ENCODE assay signal across 17 cellular contexts in genomic region chr13:20462921-20463320, GRCh38.
A peak's percentile ranks its signal among the peaks of the same experiment; 100 is the strongest.
DNase-seq lines count a peak whose midpoint lies in the region; ATAC-seq, FAIRE-seq and TF ChIP-seq lines count a peak whose summit lies in the region.
"Had no signal": no experiment of that assay in that cellular context is flagged by ENCODE, and none has a peak within 500 bp of the region (broad histone marks: within the 10 kb centered on the region; RNA-seq: fewer than 3 reads in every experiment).

No MANE protein-coding gene starts in this region.

- TF ChIP-seq POLR2A in K562 (conservative IDR thresholded peaks at IDR 0.05): no peak

- H4K20me1 ChIP-seq in K562 (replicated peaks; ENCODE audit: control insufficient read depth, insufficient read depth, low read length) (no peaks in the 10 kb centered on the region), neural progenitor cell (ENCODE audit: low read depth) (no peaks in the 10 kb centered on the region)

- H3K9ac ChIP-seq in K562 (ENCODE audit: insufficient read depth in 1 of 2, low read depth in 2 of 2, low read length in 2 of 2) (no peak overlapping the region), neural progenitor cell (no peak overlapping the region)

- H3K79me2 ChIP-seq in K562 (ENCODE audit: control insufficient read depth, insufficient read depth, low read length) (no peaks in the 10 kb centered on the region), neural progenitor cell (ENCODE audit: low read depth) (no peaks in the 10 kb centered on the region)

- H3K36me3 Mint-ChIP-seq in neural progenitor cell: no peaks in the 10 kb centered on the region

- H3K9me3 Mint-ChIP-seq in neural progenitor cell: no peaks in the 10 kb centered on the region
- H3K9me3 Mint-ChIP-seq: CD4-positive, alpha-beta memory T cell had no signal

- intact Hi-C loops in Panc1 (cut with micrococcal nuclease; ENCODE audit: unreplicated experiment): loop anchor here (10.0 kb wide), 1 partner anchor 48 kb away; no protein-coding TSS in a partner anchor
- intact Hi-C loops in K562 (cut with micrococcal nuclease): no loop called here
- intact Hi-C loops in left ventricle myocardium inferior (cut with micrococcal nuclease): no loop called here

- CTCF ChIA-PET in Panc1 (lab: Charles Lee): interaction anchor here (0.6 kb wide), 1 partner anchor 16 kb away, joined by 3 read pairs; no protein-coding TSS in a partner anchor
- CTCF ChIA-PET in K562 (lab: Yijun Ruan, JAX; ENCODE audit: low intra/inter-chr PET ratio): no interaction called here

- ATAC-seq in Panc1 (no peak), K562 (peak; percentile 48; the same call in 1 of the 3 replicates), GM21526 (IDR thresholded peaks at IDR 0.05; ENCODE audit: low FRiP score, unreplicated experiment) (no peak), GM21360 (IDR thresholded peaks at IDR 0.05; ENCODE audit: unreplicated experiment) (no peak), HG03095 (IDR thresholded peaks at IDR 0.05; ENCODE audit: unreplicated experiment) (no peak)
- ATAC-seq: A549 had no signal

- no peak for FAIRE-seq in K562 (lab: Jason Lieb, UNC)
- FAIRE-seq: A549, D721Med, GM12892, GM19239, H54 had no signal

- H3K27me3 ChIP-seq in Panc1 (ENCODE audit: control insufficient read depth, insufficient read depth, low read length) (no peaks in the 10 kb centered on the region), K562 (ENCODE audit: control insufficient read depth in 2 of 2, insufficient read depth in 2 of 2, low read length in 2 of 2) (no peaks in the 10 kb centered on the region), left ventricle myocardium inferior (ENCODE audit: low read depth) (no peaks in the 10 kb centered on the region), neural progenitor cell (no peaks in the 10 kb centered on the region)
- H3K27me3 ChIP-seq: BE2C had no signal

- in situ Hi-C loops in Panc1 (cut with HindIII; ENCODE audit: low pct_unique_long_range_greater_than_20kb, low sequenced_read_pairs) (no loop called here), K562 (cut with MboI) (no loop called here)

- H3K27ac ChIP-seq in Panc1 (ENCODE audit: low read length) (peak overlapping the region; percentile 34; the same call in 1 of the 2 replicates), K562 (ENCODE audit: extremely low read depth, low read depth, low read length) (no peak overlapping the region), left ventricle myocardium inferior (replicated peaks) (peak overlapping the region; percentile 83), neural progenitor cell (no peak overlapping the region)
- H3K27ac ChIP-seq: A549, C4-2B had no signal

- TF ChIP-seq CTCF in Panc1 (IDR thresholded peaks at IDR 0.05) (no peak), K562 (IDR thresholded peaks at IDR 0.05 in 2 of 3, conservative IDR thresholded peaks at IDR 0.05 in 1 of 3; ENCODE audit: insufficient read depth in 2 of 3, low read depth in 1 of 3, low read length in 3 of 3) (no peak), left ventricle myocardium inferior (IDR thresholded peaks at IDR 0.05; ENCODE audit: borderline replicate concordance) (no peak), neural progenitor cell (IDR thresholded peaks at IDR 0.05) (no peak)

- H3K4me1 Mint-ChIP-seq in neural progenitor cell: peaks cover 5% of the 10 kb centered on the region

- H3K4me1 ChIP-seq in Panc1 (ENCODE audit: control insufficient read depth, insufficient read depth, low read length) (peaks cover 16% of the 10 kb centered on the region), K562 (replicated peaks in 1 of 2; ENCODE audit: control insufficient read depth in 2 of 2, insufficient read depth in 2 of 2, low read length in 2 of 2) (no peaks in the 10 kb centered on the region; a peak in 1 of 5 replicates), left ventricle myocardium inferior (peaks cover 53% of the 10 kb centered on the region), neural progenitor cell (peaks cover 13% of the 10 kb centered on the region)
- H3K4me1 ChIP-seq: BE2C had no signal

- H3K9me3 ChIP-seq in Panc1 (ENCODE audit: control insufficient read depth, insufficient read depth, low read depth, low read length) (no peaks in the 10 kb centered on the region), K562 (replicated peaks; ENCODE audit: control insufficient read depth, insufficient read depth, low read depth, low read length) (no peaks in the 10 kb centered on the region), left ventricle myocardium inferior (replicated peaks) (peaks cover 4% of the 10 kb centered on the region), neural progenitor cell (ENCODE audit: low read depth) (no peaks in the 10 kb centered on the region)
- H3K9me3 ChIP-seq: A549, BE2C had no signal

- H3K27me3 Mint-ChIP-seq in neural progenitor cell (ENCODE audit: insufficient read depth, low read depth): no peaks in the 10 kb centered on the region
- H3K27me3 Mint-ChIP-seq: CD4-positive, alpha-beta memory T cell had no signal

- DNase-seq in Panc1 (ENCODE audit: low read depth, low spot score): no peak
- no peak for DNase-seq in K562 (ENCODE audit: extremely low read depth in 1 of 4, low spot score in 3 of 4)
- no peak for DNase-seq in left ventricle myocardium inferior
- no peak for DNase-seq in neural progenitor cell (ENCODE audit: low spot score)
- DNase-seq: BE2C; CD4-positive, alpha-beta memory T cell; DND-41; GDM1 had no signal

- H2AFZ ChIP-seq in K562 (ENCODE audit: low read depth, low read length) (no peak overlapping the region), neural progenitor cell (replicated peaks) (peak overlapping the region; percentile 17)

- no peak overlapping the region for H3K27ac Mint-ChIP-seq in neural progenitor cell
- H3K27ac Mint-ChIP-seq: CD4-positive, alpha-beta memory T cell had no signal

- POLR2A ChIA-PET in Panc1 (lab: Charles Lee): no interaction called here
- POLR2A ChIA-PET in K562 (lab: Yijun Ruan, JAX): interaction anchor here (0.8 kb wide), 1 partner anchor 24 kb away, joined by 4 read pairs; no protein-coding TSS in a partner anchor

- no peaks in the 10 kb centered on the region for H3F3A ChIP-seq in neural progenitor cell (ENCODE audit: low read depth)

- TF ChIP-seq EP300 in K562 (IDR thresholded peaks at IDR 0.05; ENCODE audit: low read length): no peak

- WGBS in K562 (ENCODE audit: insufficient coverage, low coverage, missing lambda C conversion rate): 11% methylated on average over 8 of the region's 8 CpGs

- H3K36me3 ChIP-seq in Panc1 (ENCODE audit: control insufficient read depth, insufficient read depth, low read length) (no peaks in the 10 kb centered on the region), K562 (ENCODE audit: control insufficient read depth, insufficient read depth, low read length) (no peaks in the 10 kb centered on the region), left ventricle myocardium inferior (no peaks in the 10 kb centered on the region), neural progenitor cell (no peaks in the 10 kb centered on the region)
- H3K36me3 ChIP-seq: BE2C had no signal

- no peaks in the 10 kb centered on the region for H3K9me1 ChIP-seq in K562 (ENCODE audit: control insufficient read depth, insufficient read depth, low read length)

- no TSS peak for BruUV-seq in Panc1 (replicated peaks; lab: Mats Ljungman, UMichigan)
- BruUV-seq in K562 (replicated peaks; lab: Mats Ljungman, UMichigan): no TSS peak

- H3K4me3 ChIP-seq in Panc1 (ENCODE audit: low read depth in 2 of 2, low read length in 2 of 2) (no peak overlapping the region), K562 (no peak overlapping the region), left ventricle myocardium inferior (no peak overlapping the region), neural progenitor cell (no peak overlapping the region)
- H3K4me3 ChIP-seq: A549 had no signal

- no peak overlapping the region for H3K4me3 Mint-ChIP-seq in neural progenitor cell
- H3K4me3 Mint-ChIP-seq: CD4-positive, alpha-beta memory T cell had no signal

- H3K4me2 ChIP-seq in K562 (ENCODE audit: insufficient read depth, low read length): no peak overlapping the region
- no peak overlapping the region for H3K4me2 ChIP-seq in neural progenitor cell
- H3K4me2 ChIP-seq: A549 had no signal

- TF ChIP-seq RAD21 in K562 (CRISPR knock-in tag; conservative IDR thresholded peaks at IDR 0.05 in 1 of 2, IDR thresholded peaks at IDR 0.05 in 1 of 2): no peak

TF ChIP-seq in K562, 482 proteins besides CTCF, POLR2A, EP300 and RAD21 (continues in another document):
- TF ChIP-seq ZNF644 (tag; IDR thresholded peaks at IDR 0.05; ENCODE audit: low read depth) (no peak), E2F3 (CRISPR knock-in tag; IDR thresholded peaks at IDR 0.05) (no peak), MITF (IDR thresholded peaks at IDR 0.05) (no peak)

Comparison
In these comparisons a context has a peak if more than half of its experiments do, and no peak if none do; other contexts are left out.
1. H3K27ac ChIP-seq: peak in Panc1 (single experiment) and left ventricle myocardium inferior (single experiment); none in K562 (single experiment) and neural progenitor cell (single experiment).